In genomic region chr16:78122774-78123315, GRCh38 we compare ENCODE assay signal across 7 cellular contexts. TPM values are rescaled to one million over a fixed set of nuclear protein-coding genes. Genes with fewer than 3 reads are reported as not detected.
DNase-seq lines count a peak whose midpoint lies in the region; ATAC-seq and TF ChIP-seq lines count a peak whose summit lies in the region.

No MANE protein-coding gene starts in this region.

- H3K9me3 ChIP-seq in OCI-LY1 (ENCODE audit: low read length) (no peaks in the 10 kb centered on the region), stomach (no peaks in the 10 kb centered on the region)

- no peaks in the 10 kb centered on the region for H3K79me2 ChIP-seq in OCI-LY1 (ENCODE audit: insufficient read depth, low read length)

- no peak for TF ChIP-seq POLR2A in stomach (IDR thresholded peaks at IDR 0.05)

- H3K27ac ChIP-seq in OCI-LY1 (ENCODE audit: low read depth, low read length, poor library complexity, severe bottlenecking) (no peak overlapping the region), brain microvascular endothelial cell (peak overlapping the region; percentile 20), stomach (peak overlapping the region in 3 of 5 donors; percentile 34 to 56 (median 35))

- H3K4me1 ChIP-seq in OCI-LY1 (ENCODE audit: insufficient read depth, low read length, severe bottlenecking): no peaks in the 10 kb centered on the region
- H3K4me1 ChIP-seq in stomach: peaks cover 0 to 37% (median 18%) of the 10 kb centered on the region in 4 donors

- no peak overlapping the region for H3K4me3 ChIP-seq in OCI-LY1 (ENCODE audit: low read depth, low read length, poor library complexity, severe bottlenecking)
- no peak overlapping the region for H3K4me3 ChIP-seq in brain microvascular endothelial cell (ENCODE audit: low read depth, low read length)
- H3K4me3 ChIP-seq in stomach: no peak overlapping the region

- H3K4me2 ChIP-seq in OCI-LY1 (ENCODE audit: low read length): no peak overlapping the region

- no peak overlapping the region for H3K9ac ChIP-seq in OCI-LY1 (ENCODE audit: low read length)

- peak; percentile 81 for ATAC-seq in GM21367 (IDR thresholded peaks at IDR 0.05; ENCODE audit: unreplicated experiment)

- TF ChIP-seq EP300 in stomach (IDR thresholded peaks at IDR 0.05): no peak

- in situ Hi-C loops in brain microvascular endothelial cell (cut with HindIII; ENCODE audit: low pct_ligation_motif_present, low sequenced_read_pairs): no loop called here

- no peaks in the 10 kb centered on the region for H3K9me2 ChIP-seq in OCI-LY1 (ENCODE audit: low read depth, low read length)

- intact Hi-C loops in stomach (cut with DNase I; ENCODE audit: low total_unique reads): no loop called here

- no peaks in the 10 kb centered on the region for H3F3A ChIP-seq in OCI-LY1 (ENCODE audit: insufficient read depth, low read length)

- H4K20me1 ChIP-seq in OCI-LY1 (ENCODE audit: insufficient read depth, low read length): no peaks in the 10 kb centered on the region

- 7 to 18% (median 9%) methylated on average over 4 of the region's 4 CpGs for WGBS in stomach, 5 donors

- H3K36me3 ChIP-seq in OCI-LY1 (ENCODE audit: insufficient read depth, low read length): no peaks in the 10 kb centered on the region
- H3K36me3 ChIP-seq in brain microvascular endothelial cell (replicated peaks): no peaks in the 10 kb centered on the region
- peaks cover 0 to 19% (median 15%) of the 10 kb centered on the region in 4 donors for H3K36me3 ChIP-seq in stomach

- no peak overlapping the region for H2AFZ ChIP-seq in OCI-LY1 (ENCODE audit: low read length)

- H3K27me3 ChIP-seq in OCI-LY1 (ENCODE audit: insufficient read depth, low read length) (no peaks in the 10 kb centered on the region), brain microvascular endothelial cell (replicated peaks) (no peaks in the 10 kb centered on the region), stomach (no peaks in the 10 kb centered on the region)

- peak; percentile 50 for DNase-seq in EL
- DNase-seq in HT1080 (ENCODE audit: low read depth): peak; percentile 68
- peak; percentile 10 for DNase-seq in brain microvascular endothelial cell
- DNase-seq in iPS-NIHi7 (ENCODE audit: extremely low spot score): peak; percentile 33
- no peak for DNase-seq in stomach

- peak; percentile 36; the same call in 1 of the 2 replicates for TF ChIP-seq CTCF in OCI-LY1 (IDR thresholded peaks at IDR 0.05; ENCODE audit: low read length)
- no peak for TF ChIP-seq CTCF in brain microvascular endothelial cell (IDR thresholded peaks at IDR 0.05; ENCODE audit: low read depth, low read length, missing control alignments)
- TF ChIP-seq CTCF in stomach (IDR thresholded peaks at IDR 0.05): peak in 4 of 7 experiments; percentile 15 to 52 (median 48)

RNA-seq across cellular contexts. Expression of gene WWOX, which starts 23.4 kb away (rescaled TPM):
- 10.8 and 18.0 TPM in 2 replicates for total RNA-seq in HT1080 (2014; rRNA removed; shearing (Covaris generic))
- polyA plus RNA-seq in HT1080 (2015; cell fraction: cytosol; rRNA removed): 7.5 and 7.7 TPM in 2 replicates
- 4.3 and 6.2 TPM in 2 replicates for polyA plus RNA-seq in HT1080 (2015; cell fraction: nucleus; rRNA removed)
- 100 to 1,000 TPM in 1 of 5 donors, 10 to 100 TPM in 4; 30.3 to 129 (median 71.9) TPM for total RNA-seq in stomach
- 10 to 100 TPM in 1 of 3 donors, 1 to 10 TPM in 2; 7.7 to 17.9 (median 7.7) TPM for polyA plus RNA-seq in stomach
